Comparison of ENCODE assay signal across 1 cellular context in the genomic region with DNA sequence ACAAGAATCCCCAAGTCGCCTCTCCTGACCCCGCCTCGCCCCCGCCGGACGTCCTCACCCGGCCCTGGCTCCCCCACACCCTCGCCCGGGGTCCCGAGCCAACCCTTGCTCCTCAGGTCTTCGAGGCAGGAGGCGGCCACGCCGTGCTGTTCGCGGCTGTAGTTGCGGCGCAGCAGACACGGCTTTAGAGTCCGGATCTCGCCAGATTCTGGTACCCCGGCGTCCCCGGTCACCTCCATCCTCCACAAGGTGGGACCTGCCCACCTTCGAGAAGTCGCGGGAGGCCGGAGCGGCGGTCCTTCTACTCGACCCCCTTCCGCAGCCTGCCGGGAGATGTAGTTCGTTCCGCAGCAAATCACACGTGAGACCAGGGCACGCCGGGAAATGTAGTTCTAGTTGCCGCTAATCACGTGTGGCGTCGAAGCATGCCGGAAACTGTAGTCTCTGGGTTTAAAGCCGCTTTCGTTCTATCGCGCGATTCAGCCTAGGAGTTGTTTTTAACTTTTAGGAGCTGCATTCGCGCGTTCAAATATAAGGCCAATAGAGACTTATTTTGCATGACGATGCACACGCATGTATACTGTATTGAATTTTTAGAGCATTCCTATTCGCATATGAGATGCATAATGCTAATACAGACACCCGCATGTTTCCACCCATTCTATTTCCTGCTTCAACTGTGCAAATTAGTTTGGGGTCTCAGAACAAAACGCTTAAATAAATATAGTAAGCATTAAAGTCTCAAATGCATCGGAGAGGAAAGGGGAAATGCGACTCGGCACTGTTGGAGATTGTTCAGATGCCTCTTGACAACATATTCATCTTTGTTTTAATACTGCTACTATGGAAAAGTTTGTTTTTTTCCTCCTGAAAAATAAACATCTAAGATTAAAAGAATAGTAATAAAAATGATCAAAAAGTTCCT.
TF ChIP-seq lines count a peak whose summit lies in the region.

A gene with protein sequence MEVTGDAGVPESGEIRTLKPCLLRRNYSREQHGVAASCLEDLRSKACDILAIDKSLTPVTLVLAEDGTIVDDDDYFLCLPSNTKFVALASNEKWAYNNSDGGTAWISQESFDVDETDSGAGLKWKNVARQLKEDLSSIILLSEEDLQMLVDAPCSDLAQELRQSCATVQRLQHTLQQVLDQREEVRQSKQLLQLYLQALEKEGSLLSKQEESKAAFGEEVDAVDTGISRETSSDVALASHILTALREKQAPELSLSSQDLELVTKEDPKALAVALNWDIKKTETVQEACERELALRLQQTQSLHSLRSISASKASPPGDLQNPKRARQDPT (minus strand): TSS at position 310 of the 925 bp plus-strand sequence. CDS start 71 bp downstream, at position 239.

TF ChIP-seq in K562, 482 proteins besides CTCF, POLR2A, EP300 and RAD21 (continued from another document and continues in another):
- TF ChIP-seq CBX8 (IDR thresholded peaks at IDR 0.05; ENCODE audit: borderline replicate concordance, extremely low read depth, low read depth, low read length, poor library complexity, severe bottlenecking) (no peak), CAMTA2 (CRISPR knock-in tag; conservative IDR thresholded peaks at IDR 0.05) (no peak), DDX20 (tag; IDR thresholded peaks at IDR 0.05; ENCODE audit: low read depth) (no peak), DPF2 (IDR thresholded peaks at IDR 0.05) (no peak; the same call in 1 of the 2 replicates), NCOA2 (IDR thresholded peaks at IDR 0.05; ENCODE audit: partially characterized antibody in 2 of 2) (no peak), MTF1 (CRISPR knock-in tag; IDR thresholded peaks at IDR 0.05; ENCODE audit: borderline replicate concordance) (no peak), NFATC3 (IDR thresholded peaks at IDR 0.05) (0 out of 2 replicates have a peak, but pooled peaks have one; percentile 39), ZNF445 (CRISPR knock-in tag; IDR thresholded peaks at IDR 0.05; ENCODE audit: low read depth) (no peak), TAF9B (IDR thresholded peaks at IDR 0.05; ENCODE audit: partially characterized antibody) (peak; percentile 63), HNRNPLL (IDR thresholded peaks at IDR 0.05; ENCODE audit: low read depth, low read length, poor library complexity, severe bottlenecking) (peak; percentile 52), SP1 (CRISPR knock-in tag; IDR thresholded peaks at IDR 0.05) (peak; percentile 77), ZNF124 (CRISPR knock-in tag; IDR thresholded peaks at IDR 0.05) (no peak), MED1 (CRISPR knock-in tag; IDR thresholded peaks at IDR 0.05; ENCODE audit: borderline replicate concordance) (no peak), XRCC5 (IDR thresholded peaks at IDR 0.05; ENCODE audit: low read depth, low read length) (peak; percentile 46; the same call in 1 of the 2 replicates), POLR2H (tag; IDR thresholded peaks at IDR 0.05; ENCODE audit: low read depth) (peak; percentile 84), KDM5B (IDR thresholded peaks at IDR 0.05; ENCODE audit: insufficient replicate concordance, low read depth, low read length) (peak; percentile 63), ZKSCAN8 (CRISPR knock-in tag; IDR thresholded peaks at IDR 0.05) (peak; percentile 67; the same call in 1 of the 2 replicates), RBM25 (IDR thresholded peaks at IDR 0.05; ENCODE audit: low read depth, low read length, severe bottlenecking) (peak; percentile 30), FOXK1 (CRISPR knock-in tag; IDR thresholded peaks at IDR 0.05; ENCODE audit: borderline replicate concordance) (no peak; the same call in 1 of the 2 replicates), HCFC1 (IDR thresholded peaks at IDR 0.05; ENCODE audit: low read depth, low read length) (peak; percentile 100)
- TF ChIP-seq, protein P1, sequence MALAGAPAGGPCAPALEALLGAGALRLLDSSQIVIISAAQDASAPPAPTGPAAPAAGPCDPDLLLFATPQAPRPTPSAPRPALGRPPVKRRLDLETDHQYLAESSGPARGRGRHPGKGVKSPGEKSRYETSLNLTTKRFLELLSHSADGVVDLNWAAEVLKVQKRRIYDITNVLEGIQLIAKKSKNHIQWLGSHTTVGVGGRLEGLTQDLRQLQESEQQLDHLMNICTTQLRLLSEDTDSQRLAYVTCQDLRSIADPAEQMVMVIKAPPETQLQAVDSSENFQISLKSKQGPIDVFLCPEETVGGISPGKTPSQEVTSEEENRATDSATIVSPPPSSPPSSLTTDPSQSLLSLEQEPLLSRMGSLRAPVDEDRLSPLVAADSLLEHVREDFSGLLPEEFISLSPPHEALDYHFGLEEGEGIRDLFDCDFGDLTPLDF (CRISPR knock-in tag; IDR thresholded peaks at IDR 0.05): peak; percentile 79; the same call in 1 of the 2 replicates
- TF ChIP-seq, protein P2, sequence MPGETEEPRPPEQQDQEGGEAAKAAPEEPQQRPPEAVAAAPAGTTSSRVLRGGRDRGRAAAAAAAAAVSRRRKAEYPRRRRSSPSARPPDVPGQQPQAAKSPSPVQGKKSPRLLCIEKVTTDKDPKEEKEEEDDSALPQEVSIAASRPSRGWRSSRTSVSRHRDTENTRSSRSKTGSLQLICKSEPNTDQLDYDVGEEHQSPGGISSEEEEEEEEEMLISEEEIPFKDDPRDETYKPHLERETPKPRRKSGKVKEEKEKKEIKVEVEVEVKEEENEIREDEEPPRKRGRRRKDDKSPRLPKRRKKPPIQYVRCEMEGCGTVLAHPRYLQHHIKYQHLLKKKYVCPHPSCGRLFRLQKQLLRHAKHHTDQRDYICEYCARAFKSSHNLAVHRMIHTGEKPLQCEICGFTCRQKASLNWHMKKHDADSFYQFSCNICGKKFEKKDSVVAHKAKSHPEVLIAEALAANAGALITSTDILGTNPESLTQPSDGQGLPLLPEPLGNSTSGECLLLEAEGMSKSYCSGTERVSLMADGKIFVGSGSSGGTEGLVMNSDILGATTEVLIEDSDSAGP (CRISPR knock-in tag; IDR thresholded peaks at IDR 0.05): 0 out of 2 replicates have a peak, but pooled peaks have one; percentile 16
- TF ChIP-seq, protein P3, sequence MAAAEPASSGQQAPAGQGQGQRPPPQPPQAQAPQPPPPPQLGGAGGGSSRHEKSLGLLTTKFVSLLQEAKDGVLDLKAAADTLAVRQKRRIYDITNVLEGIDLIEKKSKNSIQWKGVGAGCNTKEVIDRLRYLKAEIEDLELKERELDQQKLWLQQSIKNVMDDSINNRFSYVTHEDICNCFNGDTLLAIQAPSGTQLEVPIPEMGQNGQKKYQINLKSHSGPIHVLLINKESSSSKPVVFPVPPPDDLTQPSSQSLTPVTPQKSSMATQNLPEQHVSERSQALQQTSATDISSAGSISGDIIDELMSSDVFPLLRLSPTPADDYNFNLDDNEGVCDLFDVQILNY (CRISPR knock-in tag; IDR thresholded peaks at IDR 0.05): no peak
- TF ChIP-seq, protein P4, sequence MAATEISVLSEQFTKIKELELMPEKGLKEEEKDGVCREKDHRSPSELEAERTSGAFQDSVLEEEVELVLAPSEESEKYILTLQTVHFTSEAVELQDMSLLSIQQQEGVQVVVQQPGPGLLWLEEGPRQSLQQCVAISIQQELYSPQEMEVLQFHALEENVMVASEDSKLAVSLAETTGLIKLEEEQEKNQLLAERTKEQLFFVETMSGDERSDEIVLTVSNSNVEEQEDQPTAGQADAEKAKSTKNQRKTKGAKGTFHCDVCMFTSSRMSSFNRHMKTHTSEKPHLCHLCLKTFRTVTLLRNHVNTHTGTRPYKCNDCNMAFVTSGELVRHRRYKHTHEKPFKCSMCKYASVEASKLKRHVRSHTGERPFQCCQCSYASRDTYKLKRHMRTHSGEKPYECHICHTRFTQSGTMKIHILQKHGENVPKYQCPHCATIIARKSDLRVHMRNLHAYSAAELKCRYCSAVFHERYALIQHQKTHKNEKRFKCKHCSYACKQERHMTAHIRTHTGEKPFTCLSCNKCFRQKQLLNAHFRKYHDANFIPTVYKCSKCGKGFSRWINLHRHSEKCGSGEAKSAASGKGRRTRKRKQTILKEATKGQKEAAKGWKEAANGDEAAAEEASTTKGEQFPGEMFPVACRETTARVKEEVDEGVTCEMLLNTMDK (IDR thresholded peaks at IDR 0.05; ENCODE audit: borderline replicate concordance, insufficient read depth, low read depth, low read length, poor library complexity, severe bottlenecking): peak; percentile 24
- TF ChIP-seq, protein P5, sequence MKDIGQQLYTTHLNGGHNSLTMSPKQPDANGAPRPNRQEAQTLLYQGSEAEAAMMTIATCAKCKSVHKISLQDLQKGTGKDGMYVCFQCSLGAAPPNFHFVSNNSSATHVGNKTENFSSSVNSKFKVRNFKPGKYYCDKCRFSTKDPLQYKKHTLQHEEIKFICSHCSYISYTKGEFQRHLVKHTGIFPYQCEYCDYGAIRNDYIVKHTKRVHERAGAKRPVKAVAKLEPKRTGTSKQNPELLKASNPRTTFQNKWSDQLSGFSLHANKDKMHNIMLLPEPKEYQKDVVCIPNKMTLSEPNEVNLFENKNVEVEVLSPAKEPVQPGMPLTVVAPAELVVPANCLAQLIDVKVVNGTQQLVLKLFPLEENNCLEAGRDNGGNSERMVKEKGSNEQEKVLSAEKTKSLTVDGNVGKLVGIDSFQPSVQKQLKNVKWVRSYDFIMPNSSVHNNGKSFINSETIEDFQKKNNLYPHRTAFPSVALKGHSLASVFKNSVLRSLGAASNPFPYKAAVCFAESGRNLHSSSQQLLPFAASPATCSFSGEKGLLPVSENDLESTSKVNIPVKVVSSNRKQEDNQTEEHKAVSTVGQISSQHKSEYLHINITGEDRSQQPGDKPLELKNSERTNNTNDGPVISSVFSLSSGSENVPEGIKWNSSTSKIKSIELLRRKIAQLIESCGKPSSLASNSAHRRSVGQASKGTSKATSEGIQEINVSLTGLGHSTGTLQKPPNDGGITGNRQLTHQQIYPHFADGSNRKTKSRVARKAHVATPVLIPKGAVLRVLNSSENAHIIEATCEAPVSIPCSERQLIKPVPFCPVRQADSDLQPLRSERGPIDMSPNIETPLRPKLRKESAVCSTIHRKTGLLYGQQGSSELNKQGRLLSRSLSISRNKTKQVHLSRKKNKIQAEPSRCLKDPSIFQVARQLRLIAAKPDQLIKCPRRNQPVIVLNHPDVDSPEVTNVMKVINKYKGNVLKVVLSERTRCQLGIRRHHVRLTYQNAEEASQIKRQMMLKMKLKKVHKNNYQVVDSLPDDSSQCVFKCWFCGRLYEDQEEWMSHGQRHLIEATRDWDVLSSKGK (CRISPR knock-in tag; IDR thresholded peaks at IDR 0.05): 0 out of 2 replicates have a peak, but pooled peaks have one; percentile 54
- TF ChIP-seq, protein P6, sequence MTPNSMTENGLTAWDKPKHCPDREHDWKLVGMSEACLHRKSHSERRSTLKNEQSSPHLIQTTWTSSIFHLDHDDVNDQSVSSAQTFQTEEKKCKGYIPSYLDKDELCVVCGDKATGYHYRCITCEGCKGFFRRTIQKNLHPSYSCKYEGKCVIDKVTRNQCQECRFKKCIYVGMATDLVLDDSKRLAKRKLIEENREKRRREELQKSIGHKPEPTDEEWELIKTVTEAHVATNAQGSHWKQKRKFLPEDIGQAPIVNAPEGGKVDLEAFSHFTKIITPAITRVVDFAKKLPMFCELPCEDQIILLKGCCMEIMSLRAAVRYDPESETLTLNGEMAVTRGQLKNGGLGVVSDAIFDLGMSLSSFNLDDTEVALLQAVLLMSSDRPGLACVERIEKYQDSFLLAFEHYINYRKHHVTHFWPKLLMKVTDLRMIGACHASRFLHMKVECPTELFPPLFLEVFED (CRISPR knock-in tag; conservative IDR thresholded peaks at IDR 0.05): peak; percentile 70; the same call in 1 of the 2 replicates
- TF ChIP-seq, protein P7, sequence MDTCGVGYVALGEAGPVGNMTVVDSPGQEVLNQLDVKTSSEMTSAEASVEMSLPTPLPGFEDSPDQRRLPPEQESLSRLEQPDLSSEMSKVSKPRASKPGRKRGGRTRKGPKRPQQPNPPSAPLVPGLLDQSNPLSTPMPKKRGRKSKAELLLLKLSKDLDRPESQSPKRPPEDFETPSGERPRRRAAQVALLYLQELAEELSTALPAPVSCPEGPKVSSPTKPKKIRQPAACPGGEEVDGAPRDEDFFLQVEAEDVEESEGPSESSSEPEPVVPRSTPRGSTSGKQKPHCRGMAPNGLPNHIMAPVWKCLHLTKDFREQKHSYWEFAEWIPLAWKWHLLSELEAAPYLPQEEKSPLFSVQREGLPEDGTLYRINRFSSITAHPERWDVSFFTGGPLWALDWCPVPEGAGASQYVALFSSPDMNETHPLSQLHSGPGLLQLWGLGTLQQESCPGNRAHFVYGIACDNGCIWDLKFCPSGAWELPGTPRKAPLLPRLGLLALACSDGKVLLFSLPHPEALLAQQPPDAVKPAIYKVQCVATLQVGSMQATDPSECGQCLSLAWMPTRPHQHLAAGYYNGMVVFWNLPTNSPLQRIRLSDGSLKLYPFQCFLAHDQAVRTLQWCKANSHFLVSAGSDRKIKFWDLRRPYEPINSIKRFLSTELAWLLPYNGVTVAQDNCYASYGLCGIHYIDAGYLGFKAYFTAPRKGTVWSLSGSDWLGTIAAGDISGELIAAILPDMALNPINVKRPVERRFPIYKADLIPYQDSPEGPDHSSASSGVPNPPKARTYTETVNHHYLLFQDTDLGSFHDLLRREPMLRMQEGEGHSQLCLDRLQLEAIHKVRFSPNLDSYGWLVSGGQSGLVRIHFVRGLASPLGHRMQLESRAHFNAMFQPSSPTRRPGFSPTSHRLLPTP (IDR thresholded peaks at IDR 0.05; ENCODE audit: borderline replicate concordance, extremely low read depth, insufficient read length): no peak
- TF ChIP-seq, protein P8, sequence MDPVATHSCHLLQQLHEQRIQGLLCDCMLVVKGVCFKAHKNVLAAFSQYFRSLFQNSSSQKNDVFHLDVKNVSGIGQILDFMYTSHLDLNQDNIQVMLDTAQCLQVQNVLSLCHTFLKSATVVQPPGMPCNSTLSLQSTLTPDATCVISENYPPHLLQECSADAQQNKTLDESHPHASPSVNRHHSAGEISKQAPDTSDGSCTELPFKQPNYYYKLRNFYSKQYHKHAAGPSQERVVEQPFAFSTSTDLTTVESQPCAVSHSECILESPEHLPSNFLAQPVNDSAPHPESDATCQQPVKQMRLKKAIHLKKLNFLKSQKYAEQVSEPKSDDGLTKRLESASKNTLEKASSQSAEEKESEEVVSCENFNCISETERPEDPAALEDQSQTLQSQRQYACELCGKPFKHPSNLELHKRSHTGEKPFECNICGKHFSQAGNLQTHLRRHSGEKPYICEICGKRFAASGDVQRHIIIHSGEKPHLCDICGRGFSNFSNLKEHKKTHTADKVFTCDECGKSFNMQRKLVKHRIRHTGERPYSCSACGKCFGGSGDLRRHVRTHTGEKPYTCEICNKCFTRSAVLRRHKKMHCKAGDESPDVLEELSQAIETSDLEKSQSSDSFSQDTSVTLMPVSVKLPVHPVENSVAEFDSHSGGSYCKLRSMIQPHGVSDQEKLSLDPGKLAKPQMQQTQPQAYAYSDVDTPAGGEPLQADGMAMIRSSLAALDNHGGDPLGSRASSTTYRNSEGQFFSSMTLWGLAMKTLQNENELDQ (CRISPR knock-in tag; IDR thresholded peaks at IDR 0.05; ENCODE audit: borderline replicate concordance): no peak; the same call in 1 of the 2 replicates
- TF ChIP-seq, protein P9, sequence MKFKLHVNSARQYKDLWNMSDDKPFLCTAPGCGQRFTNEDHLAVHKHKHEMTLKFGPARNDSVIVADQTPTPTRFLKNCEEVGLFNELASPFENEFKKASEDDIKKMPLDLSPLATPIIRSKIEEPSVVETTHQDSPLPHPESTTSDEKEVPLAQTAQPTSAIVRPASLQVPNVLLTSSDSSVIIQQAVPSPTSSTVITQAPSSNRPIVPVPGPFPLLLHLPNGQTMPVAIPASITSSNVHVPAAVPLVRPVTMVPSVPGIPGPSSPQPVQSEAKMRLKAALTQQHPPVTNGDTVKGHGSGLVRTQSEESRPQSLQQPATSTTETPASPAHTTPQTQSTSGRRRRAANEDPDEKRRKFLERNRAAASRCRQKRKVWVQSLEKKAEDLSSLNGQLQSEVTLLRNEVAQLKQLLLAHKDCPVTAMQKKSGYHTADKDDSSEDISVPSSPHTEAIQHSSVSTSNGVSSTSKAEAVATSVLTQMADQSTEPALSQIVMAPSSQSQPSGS (CRISPR knock-in tag; IDR thresholded peaks at IDR 0.05): no peak
